ENCODE assay signal across 8 cellular contexts in the genomic region with DNA sequence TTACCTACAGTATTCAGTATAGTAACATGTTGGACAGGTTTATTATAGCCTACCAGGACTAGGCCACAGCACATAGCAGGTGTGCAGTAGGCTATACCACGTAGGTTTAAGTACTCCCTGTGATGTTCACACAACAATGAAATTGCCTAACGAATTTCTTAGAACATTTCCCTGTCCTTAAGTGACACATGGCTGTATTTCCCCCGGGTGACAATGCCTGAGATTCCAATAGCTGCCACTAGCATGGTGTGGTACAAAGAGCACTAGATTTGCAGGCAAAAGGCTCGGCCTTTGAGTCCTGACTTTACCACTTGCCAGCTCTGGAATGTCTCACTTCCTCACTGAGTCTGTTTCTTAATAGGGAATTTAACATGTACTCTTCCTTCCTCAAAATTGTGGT. TPM values are rescaled to one million over a fixed set of nuclear protein-coding genes. Genes with fewer than 3 reads are reported as not detected.
DNase-seq lines count a peak whose midpoint lies in the region; ATAC-seq and TF ChIP-seq lines count a peak whose summit lies in the region.

No MANE protein-coding gene starts in this region.

- no peaks in the 10 kb centered on the region for H3K9me3 ChIP-seq in trophoblast cell (ENCODE audit: insufficient read depth, low read depth, low read length)

- H3K18ac ChIP-seq in trophoblast cell (ENCODE audit: low read length), result no peak overlapping the region

- no peak overlapping the region for H2AK5ac ChIP-seq in trophoblast cell (ENCODE audit: low read length)

- no peaks in the 10 kb centered on the region for H3K79me2 ChIP-seq in trophoblast cell (ENCODE audit: control insufficient read depth, insufficient read depth, low read length, poor library complexity)

- no peak overlapping the region for H2AFZ ChIP-seq in trophoblast cell (ENCODE audit: insufficient read depth, low read length, poor library complexity)

- 0 out of 3 replicates have a peak, but pooled peaks have one; percentile 10 for TF ChIP-seq CTCF in GM12872 (IDR thresholded peaks at IDR 0.05; ENCODE audit: insufficient read depth, low read depth, low read length)

- H4K91ac ChIP-seq in trophoblast cell (ENCODE audit: low read depth, low read length), result no peak overlapping the region

- WGBS in trophoblast cell (ENCODE audit: extremely low coverage, insufficient coverage, insufficient read length), result no CpG with 5 or more reads among the region's 4 CpGs

- H3K23ac ChIP-seq in trophoblast cell (ENCODE audit: low read length), result no peak overlapping the region

- no peak overlapping the region for H3K4me2 ChIP-seq in trophoblast cell (ENCODE audit: low read length)

- intact Hi-C loops in left cardiac atrium (cut with DNase I), result no loop called here

- no peaks in the 10 kb centered on the region for H3K4me1 ChIP-seq in trophoblast cell (ENCODE audit: control insufficient read depth in 1 of 2, insufficient read depth in 2 of 2, low read length in 2 of 2)

- H4K8ac ChIP-seq in trophoblast cell (ENCODE audit: low read depth, low read length), result no peak overlapping the region

- H3K4me3 ChIP-seq in trophoblast cell (ENCODE audit: low read depth, low read length), result no peak overlapping the region

- H4K12ac ChIP-seq in trophoblast cell (ENCODE audit: low read depth, low read length), result no peak overlapping the region

- H3K4ac ChIP-seq in trophoblast cell (ENCODE audit: low read depth, low read length), result no peak overlapping the region

- H2BK12ac ChIP-seq in trophoblast cell (ENCODE audit: low read length), result no peak overlapping the region

- no peak overlapping the region for H2BK120ac ChIP-seq in trophoblast cell (ENCODE audit: insufficient read depth, low read length, poor library complexity)

- peaks cover 12 to 26% of the 10 kb centered on the region in 2 experiments for H3K36me3 ChIP-seq in trophoblast cell (ENCODE audit: control insufficient read depth in 1 of 2, insufficient read depth in 2 of 2, low read length in 2 of 2)

- no peaks in the 10 kb centered on the region for H3K79me1 ChIP-seq in trophoblast cell (ENCODE audit: low read length)

- no peak overlapping the region for H3K27ac ChIP-seq in trophoblast cell (ENCODE audit: low read depth, low read length)

- ATAC-seq in left cardiac atrium (peak; percentile 82 to 96), GM21723 (IDR thresholded peaks at IDR 0.05; ENCODE audit: unreplicated experiment) (no peak)

- no peak overlapping the region for H3K9ac ChIP-seq in trophoblast cell (ENCODE audit: low read length)

- H3K27me3 ChIP-seq in trophoblast cell (ENCODE audit: insufficient read depth, low read length), result no peaks in the 10 kb centered on the region

- H3K14ac ChIP-seq in trophoblast cell (ENCODE audit: low read length), result no peak overlapping the region

- DNase-seq in Kasumi-1 (lab: John Stamatoyannopoulos, UW), result peak; percentile 67 to 70
- DNase-seq in left cardiac atrium, result no peak
- peak; percentile 89 to 96 for DNase-seq in trophoblast cell
- no peak for DNase-seq in foreskin melanocyte
- no peak for DNase-seq in NCI-H146 (lab: John Stamatoyannopoulos, UW)
- no peak for DNase-seq in ureter (ENCODE audit: low spot score)

- H2BK5ac ChIP-seq in trophoblast cell (ENCODE audit: low read depth, low read length, poor library complexity), result no peak overlapping the region

RNA-seq across cellular contexts. Expression of gene PTPN21, which starts 19.7 kb away (rescaled TPM):
- total RNA-seq in left cardiac atrium, result 10 to 100 TPM; 33.5 to 35.0 TPM
- 119 and 131 TPM in 2 replicates for polyA plus RNA-seq in trophoblast cell (2013)
- 20.3 TPM for total RNA-seq in ureter

RNA-seq across cellular contexts. Expression of gene ZC3H14, which starts 27.7 kb away (rescaled TPM):
- 10 to 100 TPM; 38.0 to 41.4 TPM for total RNA-seq in left cardiac atrium
- 92.2 and 93.7 TPM in 2 replicates for polyA plus RNA-seq in trophoblast cell (2013)
- 54.4 TPM for total RNA-seq in ureter

Comparison
In these comparisons a context has a peak if more than half of its experiments do, and no peak if none do; other contexts are left out.
1. DNase-seq: peak in Kasumi-1 (2 of 2) and trophoblast cell (2 of 2); none in left cardiac atrium (single experiment), foreskin melanocyte (single experiment), NCI-H146 (single experiment) and ureter (single experiment).